8 cellular contexts compared by ENCODE assay signal in genomic region chr2:113603467-113604084, GRCh38. TPM values are rescaled to one million over a fixed set of nuclear protein-coding genes. Genes with fewer than 3 reads are reported as not detected.
A peak's percentile ranks its signal among the peaks of the same experiment; 100 is the strongest.
DNase-seq lines count a peak whose midpoint lies in the region; ATAC-seq, FAIRE-seq and TF ChIP-seq lines count a peak whose summit lies in the region.
"Not testable (repeated sequence)": the region's sequence is repeated elsewhere in the genome, so short reads cannot be mapped to it uniquely, and the experiment has no call there.

No MANE protein-coding gene starts in this region.

- not testable (repeated sequence) for H3K4me1 Mint-ChIP-seq in neural progenitor cell

- POLR2A ChIA-PET in GM12878 (lab: Charles Lee): interaction anchor here (0.9 to 1.7 kb wide), 2 partner anchors 20 to 97 kb away, joined by 3 to 10 read pairs; no protein-coding TSS in a partner anchor

- not testable (repeated sequence) for H3F3A ChIP-seq in neural progenitor cell (ENCODE audit: low read depth)

- not testable (repeated sequence) for H3K4me1 ChIP-seq in GM12878 (ENCODE audit: control insufficient read depth, insufficient read depth, low read length); neural progenitor cell

- H3K27ac Mint-ChIP-seq in neural progenitor cell: peak overlapping the region; percentile 94

- H3K9me3 Mint-ChIP-seq in neural progenitor cell: not testable (repeated sequence)

- peak overlapping the region; percentile 71 for H3K4me3 ChIP-seq in WI38 (ENCODE audit: low read depth, low read length)
- H3K4me3 ChIP-seq in GM12878: peak overlapping the region; percentile 70; the same call in 1 of the 2 replicates
- peak overlapping the region; percentile 60 for H3K4me3 ChIP-seq in neural progenitor cell

- not testable (repeated sequence) for TF ChIP-seq EP300 in GM12878 (IDR thresholded peaks at IDR 0.05; ENCODE audit: borderline replicate concordance in 1 of 2, control insufficient read depth in 1 of 2, low read depth in 2 of 2, low read length in 2 of 2)

- 57% methylated on average over 17 of the region's 84 CpGs for WGBS in GM12878 (ENCODE audit: insufficient coverage, insufficient replicate concordance, low lambda C conversion rate, missing lambda C conversion rate)

- H3K27ac ChIP-seq in GM12878 (ENCODE audit: control insufficient read depth, insufficient read depth): peak overlapping the region; percentile 48
- H3K27ac ChIP-seq in neural progenitor cell: peak overlapping the region; percentile 80

- not testable (repeated sequence) for H3K79me2 ChIP-seq in GM12878 (ENCODE audit: control insufficient read depth, insufficient read depth, low read length); neural progenitor cell (ENCODE audit: low read depth)

- H2AFZ ChIP-seq in GM12878 (ENCODE audit: control insufficient read depth, low read depth, low read length): peak overlapping the region; percentile 91
- not testable (repeated sequence) for H2AFZ ChIP-seq in neural progenitor cell (replicated peaks)

- SMC1A ChIA-PET in GM12878 (lab: Charles Lee; ENCODE audit: uncharacterized antibody, unreplicated experiment): interaction anchor here (1.4 to 1.9 kb wide), 2 partner anchors 89 to 96 kb away, joined by 6 to 17 read pairs; no protein-coding TSS in a partner anchor

- peak overlapping the region; percentile 94 for H3K4me3 Mint-ChIP-seq in neural progenitor cell

- in situ Hi-C loops in Caki2 (cut with HindIII; ENCODE audit: low pct_unique_long_range_greater_than_20kb, low sequenced_read_pairs); GM12878 (cut with MboI): not testable (repeated sequence)

- H3K4me2 ChIP-seq in GM12878 (ENCODE audit: control insufficient read depth, insufficient read depth) (peak overlapping the region; percentile 71), neural progenitor cell (peak overlapping the region; percentile 62)

- not testable (repeated sequence) for H3K36me3 ChIP-seq in GM12878 (ENCODE audit: control insufficient read depth in 2 of 2, insufficient read depth in 2 of 2, low read length in 1 of 2); neural progenitor cell

- not testable (repeated sequence) for H3K36me3 Mint-ChIP-seq in neural progenitor cell

- DNase-seq in Caki2 (ENCODE audit: low read depth) (peak; percentile 94), HK-2 (ENCODE audit: unreplicated experiment) (peak; percentile 78), GM12878 (ENCODE audit: low read depth, low spot score) (peak; percentile 59), Right ventricle myocardium superior (peak; percentile 93), neural progenitor cell (ENCODE audit: low spot score) (peak; percentile 89)
- DNase-seq in stimulated activated CD8-positive, alpha-beta memory T cell treated with anti-CD3 and anti-CD28 coated beads, Interleukin-4, amount 100 ng/mL, for 24 hours (ENCODE audit: low read depth): peak; percentile 75

- RAD21 ChIA-PET in GM12878 (lab: Charles Lee; ENCODE audit: unreplicated experiment): interaction anchor here (1.3 to 2.5 kb wide), 3 partner anchors 89 to 98 kb away, joined by 9 to 32 read pairs (median 12); no protein-coding TSS in a partner anchor

- H3K27me3 Mint-ChIP-seq in neural progenitor cell (ENCODE audit: insufficient read depth, low read depth): not testable (repeated sequence)

- BruUV-seq in GM12878 (replicated peaks; lab: Mats Ljungman, UMichigan): not testable (repeated sequence)

- TF ChIP-seq POLR2A in GM12878 (IDR thresholded peaks at IDR 0.05; ENCODE audit: low read depth, low read length): peak; percentile 90

- not testable (repeated sequence) for H4K20me1 ChIP-seq in GM12878 (ENCODE audit: control insufficient read depth, insufficient read depth); neural progenitor cell (ENCODE audit: low read depth)

- peak; percentile 98 for ATAC-seq in GM21423 (IDR thresholded peaks at IDR 0.05; ENCODE audit: unreplicated experiment)
- ATAC-seq in GM12878: peak; percentile 97
- ATAC-seq in Right ventricle myocardium superior (ENCODE audit: poor library complexity): peak; percentile 92

- H3K9me3 ChIP-seq in GM12878 (replicated peaks; ENCODE audit: control insufficient read depth, insufficient read depth, low read length); neural progenitor cell (ENCODE audit: low read depth): not testable (repeated sequence)

- not testable (repeated sequence) for TF ChIP-seq CTCF in WI38 (IDR thresholded peaks at IDR 0.05; ENCODE audit: low read depth, low read length); GM12878 (IDR thresholded peaks at IDR 0.05 in 2 of 3, conservative IDR thresholded peaks at IDR 0.05 in 1 of 3; ENCODE audit: control insufficient read depth in 2 of 3, extremely low read depth in 1 of 3, insufficient read depth in 1 of 3, low read depth in 3 of 3, low read length in 3 of 3); neural progenitor cell (IDR thresholded peaks at IDR 0.05)

- H3K9ac ChIP-seq in GM12878 (ENCODE audit: control insufficient read depth, insufficient read depth, low read length): peak overlapping the region; percentile 73
- not testable (repeated sequence) for H3K9ac ChIP-seq in neural progenitor cell

- CTCF ChIA-PET in GM12878 (lab: Yijun Ruan, JAX): interaction anchor here (0.6 to 3.8 kb wide), 15 partner anchors 23 to 375 kb away, joined by 3 to 59 read pairs (median 3); partner anchors contain the start of genes RABL2A and SLC35F5

- not testable (repeated sequence) for TF ChIP-seq RAD21 in GM12878 (IDR thresholded peaks at IDR 0.05; ENCODE audit: insufficient read depth, low read depth, low read length)

- not testable (repeated sequence) for H3K27me3 ChIP-seq in GM12878 (replicated peaks in 1 of 2; ENCODE audit: control insufficient read depth in 2 of 2, insufficient read depth in 2 of 2, low read length in 1 of 2); neural progenitor cell

- FAIRE-seq in GM12878 (lab: Jason Lieb, UNC): not testable (repeated sequence)

- intact Hi-C loops in GM12878 (cut with micrococcal nuclease; ENCODE audit: unreplicated experiment): loop anchor here (2.0 kb wide), 1 partner anchor 89 kb away; no protein-coding TSS in a partner anchor
- intact Hi-C loops in Right ventricle myocardium superior (cut with DNase I): not testable (repeated sequence)

TF ChIP-seq in GM12878, 131 proteins besides CTCF, POLR2A, EP300 and RAD21 (continues in another document):
- peak; percentile 59; the same call in 1 of the 2 replicates for TF ChIP-seq POLR2AphosphoS5 (IDR thresholded peaks at IDR 0.05; ENCODE audit: low read length)
- TF ChIP-seq HDGF (IDR thresholded peaks at IDR 0.05): peak; percentile 89
- peak in 1 of 2 experiments; percentile 72; a peak in 2 of 3 replicates for TF ChIP-seq EGR1 (IDR thresholded peaks at IDR 0.05; ENCODE audit: borderline replicate concordance in 1 of 2, low read depth in 2 of 2, low read length in 2 of 2)
- peak; percentile 80; the same call in 1 of the 2 replicates for TF ChIP-seq NKRF (conservative IDR thresholded peaks at IDR 0.05)
- peak; percentile 53 for TF ChIP-seq HCFC1 (IDR thresholded peaks at IDR 0.05; ENCODE audit: low read length)
- peak; percentile 80; the same call in 1 of the 2 replicates for TF ChIP-seq POLR2AphosphoS2 (IDR thresholded peaks at IDR 0.05; ENCODE audit: low read depth, low read length)
- TF ChIP-seq CHD2 (IDR thresholded peaks at IDR 0.05; ENCODE audit: borderline replicate concordance, low read depth, low read length): peak; percentile 65; the same call in 1 of the 2 replicates
- TF ChIP-seq CREB1 (IDR thresholded peaks at IDR 0.05; ENCODE audit: low read depth): peak; percentile 94
- 0 out of 2 replicates have a peak, but pooled peaks have one; percentile 29 for TF ChIP-seq NR2C1 (IDR thresholded peaks at IDR 0.05)
- peak in 1 of 2 experiments; percentile 73; a peak in 1 of 4 replicates for TF ChIP-seq SRF (IDR thresholded peaks at IDR 0.05; ENCODE audit: low read depth in 2 of 2, low read length in 2 of 2)
- TF ChIP-seq CREM (IDR thresholded peaks at IDR 0.05; ENCODE audit: low read depth): peak; percentile 92

RNA-seq across cellular contexts. Expression of gene RABL2A, which starts 23.5 kb away (rescaled TPM):
- 5.5 and 19.3 TPM in 2 replicates for total RNA-seq in Caki2 (2014; rRNA removed; shearing (Covaris generic); ENCODE audit: low replicate concordance)
- 90.9 and 104 TPM in 2 replicates for total RNA-seq in GM12878 (2013; cell fraction: nucleolus; rRNA removed)
- 9.1 and 10.0 TPM in 2 replicates for total RNA-seq in GM12878 (2014; rRNA removed)
- total RNA-seq in GM12878 (2014; rRNA removed; fragmentation: Illumina TruSeq; extraction: Trizol): 9.7 and 10.0 TPM in 2 replicates
- 9.8 and 12.2 TPM in 2 replicates for total RNA-seq in GM12878 (2021)
- polyA plus RNA-seq in GM12878 (2011; ENCODE audit: low read depth): 9.0 TPM
- 14.5 and 17.9 TPM in 2 replicates for polyA plus RNA-seq in GM12878 (2011; rRNA removed)
- polyA plus RNA-seq in GM12878 (2011; cell fraction: cytosol; rRNA removed): 12.8 and 16.6 TPM in 2 replicates
- polyA plus RNA-seq in GM12878 (2011; cell fraction: nucleus; rRNA removed): 58.0 and 59.3 TPM in 2 replicates
- polyA plus RNA-seq in GM12878 (2012): 10.9 and 11.8 TPM in 2 replicates
- polyA plus RNA-seq in GM12878 (2014; fragmentation: Illumina TruSeq; extraction: Trizol): 12.3 and 15.1 TPM in 2 replicates
- 1 to 10 TPM in 1 of 2 experiments, under 1 TPM in 1; 0.87 to 1.9 TPM for polyA plus RNA-seq in GM12878 (2014; fragmentation: Nextera tagmentation; extraction: Ambion mirVana)
- 12.6 and 14.5 TPM in 2 replicates for polyA plus RNA-seq in GM12878 (2014; rRNA removed)
- polyA plus RNA-seq in GM12878 (2016; fragmentation: Nextera tagmentation; extraction: Ambion mirVana): 1 to 10 TPM; 8.9 to 9.4 TPM
- polyA minus RNA-seq in GM12878 (2011; rRNA and poly(A)+ RNA removed): 24.5 and 26.0 TPM in 2 replicates
- polyA minus RNA-seq in GM12878 (2011; cell fraction: cytosol; rRNA and poly(A)+ RNA removed): 3.6 and 7.8 TPM in 2 replicates
- polyA minus RNA-seq in GM12878 (2011; cell fraction: nucleus; rRNA and poly(A)+ RNA removed): 15.6 and 24.2 TPM in 2 replicates
- 5.2 TPM for total RNA-seq in Right ventricle myocardium superior
- total RNA-seq in neural progenitor cell (ENCODE audit: low replicate concordance): 13.4 and 18.7 TPM in 2 replicates

Comparison
In these comparisons a context has a peak if more than half of its experiments do, and no peak if none do; other contexts are left out.
1. Peak in every context shown above with its lines: DNase-seq, ATAC-seq, H3K4me3 ChIP-seq and H3K27ac ChIP-seq.